ENCODE assay signal across 1 cellular context in the genomic region with DNA sequence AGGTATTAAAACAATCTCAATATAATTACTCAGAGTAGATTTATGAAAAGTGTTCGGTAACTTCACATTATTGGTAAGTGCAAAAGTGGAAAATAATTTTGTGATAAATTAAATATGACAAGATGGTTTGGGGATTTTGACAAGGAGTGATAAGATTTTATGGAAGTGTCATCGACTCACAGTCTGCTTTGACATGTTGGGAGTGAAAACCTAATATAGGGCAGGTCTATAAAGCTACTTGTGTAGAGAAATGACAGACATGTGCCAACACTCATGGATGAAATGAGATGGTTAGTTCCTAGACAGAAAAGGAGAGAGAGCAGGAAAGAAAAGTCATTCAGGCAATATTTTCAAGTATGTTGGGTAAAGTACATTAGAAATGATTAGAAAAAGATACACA.
A peak's percentile ranks its signal among the peaks of the same experiment; 100 is the strongest.
TF ChIP-seq lines count a peak whose summit lies in the region.

No MANE protein-coding gene starts in this region.

TF ChIP-seq in neural cell, 6 proteins besides CTCF, POLR2A, EP300 and RAD21:
- TF ChIP-seq, protein P1, sequence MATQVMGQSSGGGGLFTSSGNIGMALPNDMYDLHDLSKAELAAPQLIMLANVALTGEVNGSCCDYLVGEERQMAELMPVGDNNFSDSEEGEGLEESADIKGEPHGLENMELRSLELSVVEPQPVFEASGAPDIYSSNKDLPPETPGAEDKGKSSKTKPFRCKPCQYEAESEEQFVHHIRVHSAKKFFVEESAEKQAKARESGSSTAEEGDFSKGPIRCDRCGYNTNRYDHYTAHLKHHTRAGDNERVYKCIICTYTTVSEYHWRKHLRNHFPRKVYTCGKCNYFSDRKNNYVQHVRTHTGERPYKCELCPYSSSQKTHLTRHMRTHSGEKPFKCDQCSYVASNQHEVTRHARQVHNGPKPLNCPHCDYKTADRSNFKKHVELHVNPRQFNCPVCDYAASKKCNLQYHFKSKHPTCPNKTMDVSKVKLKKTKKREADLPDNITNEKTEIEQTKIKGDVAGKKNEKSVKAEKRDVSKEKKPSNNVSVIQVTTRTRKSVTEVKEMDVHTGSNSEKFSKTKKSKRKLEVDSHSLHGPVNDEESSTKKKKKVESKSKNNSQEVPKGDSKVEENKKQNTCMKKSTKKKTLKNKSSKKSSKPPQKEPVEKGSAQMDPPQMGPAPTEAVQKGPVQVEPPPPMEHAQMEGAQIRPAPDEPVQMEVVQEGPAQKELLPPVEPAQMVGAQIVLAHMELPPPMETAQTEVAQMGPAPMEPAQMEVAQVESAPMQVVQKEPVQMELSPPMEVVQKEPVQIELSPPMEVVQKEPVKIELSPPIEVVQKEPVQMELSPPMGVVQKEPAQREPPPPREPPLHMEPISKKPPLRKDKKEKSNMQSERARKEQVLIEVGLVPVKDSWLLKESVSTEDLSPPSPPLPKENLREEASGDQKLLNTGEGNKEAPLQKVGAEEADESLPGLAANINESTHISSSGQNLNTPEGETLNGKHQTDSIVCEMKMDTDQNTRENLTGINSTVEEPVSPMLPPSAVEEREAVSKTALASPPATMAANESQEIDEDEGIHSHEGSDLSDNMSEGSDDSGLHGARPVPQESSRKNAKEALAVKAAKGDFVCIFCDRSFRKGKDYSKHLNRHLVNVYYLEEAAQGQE (IDR thresholded peaks at IDR 0.05; ENCODE audit: borderline replicate concordance), result peak; percentile 44
- TF ChIP-seq SMC3 (conservative IDR thresholded peaks at IDR 0.05; ENCODE audit: poor library complexity) (no peak), MXI1 (conservative IDR thresholded peaks at IDR 0.05; ENCODE audit: poor library complexity, severe bottlenecking) (no peak), EZH2 (IDR thresholded peaks at IDR 0.05; ENCODE audit: borderline replicate concordance, insufficient read depth, low read length, poor library complexity, severe bottlenecking) (no peak), TAF1 (IDR thresholded peaks at IDR 0.05; ENCODE audit: low read depth) (no peak), POLR2AphosphoS5 (IDR thresholded peaks at IDR 0.05) (peak; percentile 94)
